Comparison of ENCODE assay signal across 1 cellular context in the genomic region with DNA sequence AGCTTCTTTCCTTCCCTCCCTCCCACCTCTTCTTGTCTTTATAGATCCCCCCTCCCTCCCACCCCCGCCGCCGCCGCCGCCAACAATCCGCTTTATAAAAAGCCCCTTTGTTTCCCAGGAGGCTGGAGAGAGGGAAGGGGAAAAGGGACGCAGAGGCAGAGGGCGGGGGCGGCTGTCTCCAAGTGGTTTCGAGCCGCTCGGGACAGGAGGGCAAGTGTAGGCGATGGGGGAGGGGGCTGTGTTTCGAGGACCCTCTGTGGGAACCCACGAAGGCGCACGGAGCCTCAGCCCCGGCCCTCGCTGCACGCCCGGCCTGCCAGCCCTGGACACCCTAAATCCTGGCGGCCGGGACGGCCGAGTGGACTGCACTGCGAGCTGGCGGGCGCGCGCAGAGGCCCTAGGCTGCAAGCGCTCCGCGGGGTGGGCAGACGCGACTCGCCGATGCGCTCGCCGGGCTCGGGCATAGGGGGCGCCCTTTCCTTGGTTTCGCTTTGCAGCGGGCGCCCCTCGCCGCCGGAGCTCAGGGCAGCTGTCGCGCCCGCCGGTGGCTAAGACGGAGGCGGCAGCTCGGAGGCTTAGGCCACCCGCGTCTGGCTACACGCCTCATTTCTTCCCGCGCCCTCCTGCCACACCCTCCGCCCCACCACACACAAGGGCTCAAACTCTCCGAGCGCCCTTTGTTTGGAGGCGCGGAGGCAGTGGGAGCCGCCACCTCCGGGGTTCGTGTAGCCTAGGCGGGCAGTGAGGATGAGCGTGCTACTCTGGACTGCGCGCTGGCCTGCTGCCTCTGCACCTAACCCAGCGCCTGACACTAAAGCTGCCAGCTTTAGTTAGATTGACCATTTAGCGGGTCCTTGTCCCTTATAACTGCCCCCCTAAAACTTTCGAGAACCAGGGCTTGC.
TF ChIP-seq lines count a peak whose summit lies in the region.

No MANE protein-coding gene starts in this region.

TF ChIP-seq in endothelial cell of umbilical vein, 7 proteins besides CTCF, POLR2A, EP300 and RAD21:
- TF ChIP-seq POLR2AphosphoS5 (IDR thresholded peaks at IDR 0.05; ENCODE audit: insufficient read depth, low read depth, low read length): peak; percentile 33
- TF ChIP-seq, protein P1, sequence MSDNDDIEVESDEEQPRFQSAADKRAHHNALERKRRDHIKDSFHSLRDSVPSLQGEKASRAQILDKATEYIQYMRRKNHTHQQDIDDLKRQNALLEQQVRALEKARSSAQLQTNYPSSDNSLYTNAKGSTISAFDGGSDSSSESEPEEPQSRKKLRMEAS (IDR thresholded peaks at IDR 0.05; ENCODE audit: insufficient read depth, insufficient read length): no peak
